In genomic region chr13:113453962-113454361, GRCh38 we compare ENCODE assay signal across 1 cellular context.
TF ChIP-seq lines count a peak whose summit lies in the region.

No MANE protein-coding gene starts in this region.

TF ChIP-seq in HepG2, 621 proteins besides CTCF, POLR2A, EP300 and RAD21:
- TF ChIP-seq RBFOX2 (IDR thresholded peaks at IDR 0.05; ENCODE audit: low read depth, low read length) = no peak
- no peak for TF ChIP-seq CEBPG (CRISPR knock-in tag; IDR thresholded peaks at IDR 0.05)
- no peak for TF ChIP-seq TCF7L2 (IDR thresholded peaks at IDR 0.05; ENCODE audit: low read depth, low read length)
- TF ChIP-seq GTF2F1 (IDR thresholded peaks at IDR 0.05; ENCODE audit: low read length) = no peak
- no peak for TF ChIP-seq RBAK (CRISPR knock-in tag; IDR thresholded peaks at IDR 0.05)
- TF ChIP-seq ZFP36 (IDR thresholded peaks at IDR 0.05; ENCODE audit: borderline replicate concordance, low read depth, low read length, partially characterized antibody) = no peak
- TF ChIP-seq HOXA3 (CRISPR knock-in tag; IDR thresholded peaks at IDR 0.05) = no peak
- no peak for TF ChIP-seq ISL2 (CRISPR knock-in tag; IDR thresholded peaks at IDR 0.05)
- TF ChIP-seq ZSCAN22 (CRISPR knock-in tag; IDR thresholded peaks at IDR 0.05) = no peak
- TF ChIP-seq ZNF24 (IDR thresholded peaks at IDR 0.05) = no peak
- TF ChIP-seq AGO1 (IDR thresholded peaks at IDR 0.05; ENCODE audit: low read depth, low read length, poor library complexity, severe bottlenecking) = no peak
- no peak for TF ChIP-seq ZNF660 (CRISPR knock-in tag; IDR thresholded peaks at IDR 0.05; ENCODE audit: borderline replicate concordance, low read depth)
- no peak for TF ChIP-seq SOX13 (IDR thresholded peaks at IDR 0.05)
- no peak for TF ChIP-seq SOX13 (CRISPR knock-in tag; conservative IDR thresholded peaks at IDR 0.05 in 1 of 2, IDR thresholded peaks at IDR 0.05 in 1 of 2)
- TF ChIP-seq SNAI1 (CRISPR knock-in tag; IDR thresholded peaks at IDR 0.05; ENCODE audit: borderline replicate concordance) = no peak
- no peak for TF ChIP-seq ZFP36L2 (CRISPR knock-in tag; IDR thresholded peaks at IDR 0.05)
- TF ChIP-seq ZNF691 (CRISPR knock-in tag; IDR thresholded peaks at IDR 0.05; ENCODE audit: borderline replicate concordance, low read depth) = no peak
